In the genomic region with DNA sequence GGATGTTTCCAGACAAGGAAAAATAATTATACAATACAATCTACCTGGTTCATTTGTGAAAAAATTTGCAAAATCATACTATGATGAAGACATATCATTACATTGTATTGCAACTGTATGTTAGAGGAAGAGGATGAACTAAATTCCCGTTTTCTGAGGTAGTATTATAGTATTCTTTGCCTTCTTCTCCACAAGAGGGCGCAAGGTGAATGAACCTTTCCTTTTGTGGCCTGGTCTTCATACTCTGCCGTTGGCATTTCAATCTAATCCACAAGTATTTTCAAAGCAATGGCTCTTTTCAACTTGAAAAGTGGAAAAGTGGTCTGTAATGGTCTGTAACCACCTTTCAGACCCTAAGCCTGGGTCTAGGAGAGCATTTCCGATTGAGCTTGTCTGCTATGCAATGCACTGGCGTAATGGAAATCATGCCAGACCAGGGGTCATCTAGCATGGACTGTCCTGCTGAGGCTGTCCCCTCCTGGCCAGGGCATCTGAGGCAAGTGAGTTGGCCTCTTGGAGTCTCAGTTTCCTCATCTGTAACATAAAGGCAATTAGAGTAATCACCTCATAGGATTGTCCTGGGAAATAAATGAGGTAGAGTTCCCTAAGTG, we compare ENCODE assay signal across 8 cellular contexts. TPM values are rescaled to one million over a fixed set of nuclear protein-coding genes. Genes with fewer than 3 reads are reported as not detected.
A peak's percentile ranks its signal among the peaks of the same experiment; 100 is the strongest.
DNase-seq lines count a peak whose midpoint lies in the region; ATAC-seq and TF ChIP-seq lines count a peak whose summit lies in the region.

No MANE protein-coding gene starts in this region.

- BruUV-seq in HCT116 (replicated peaks; lab: Mats Ljungman, UMichigan) = no TSS peak
- BruUV-seq in MCF 10A (replicated peaks; lab: Mats Ljungman, UMichigan) = no TSS peak

- no peaks in the 10 kb centered on the region for H3K36me3 Mint-ChIP-seq in activated T-cell treated with anti-CD3 and anti-CD28 coated beads, Interleukin-2, amount 50 U/mL, for 24 hours (ENCODE audit: low read depth)
- no peaks in the 10 kb centered on the region for H3K36me3 Mint-ChIP-seq in MCF 10A (ENCODE audit: insufficient read depth, unreplicated experiment)
- H3K36me3 Mint-ChIP-seq in stimulated activated effector memory CD8-positive, alpha-beta T cell treated with anti-CD3 and anti-CD28 coated beads, Interleukin-12 subunit alpha, Interleukin-12 subunit beta, amount 100 ng/mL, for 72 hours = no peaks in the 10 kb centered on the region

- intact Hi-C loops in HCT116 (cut with micrococcal nuclease) = loop anchor here (5.0 to 10.0 kb wide), 6 partner anchors 89 to 547 kb away; a partner anchor contains a TSS
- intact Hi-C loops in MCF 10A (cut with micrococcal nuclease) = loop anchor here (1.0 to 10.0 kb wide), 10 partner anchors 49 to 544 kb away; a partner anchor contains a TSS

- H3K27me3 ChIP-seq in HCT116 (ENCODE audit: insufficient read depth, low read length) = no peaks in the 10 kb centered on the region

- no peak overlapping the region for H3K4me3 Mint-ChIP-seq in activated T-cell treated with anti-CD3 and anti-CD28 coated beads, Interleukin-2, amount 50 U/mL, for 24 hours
- no peak overlapping the region for H3K4me3 Mint-ChIP-seq in MCF 10A (ENCODE audit: unreplicated experiment)
- no peak overlapping the region for H3K4me3 Mint-ChIP-seq in stimulated activated effector memory CD8-positive, alpha-beta T cell treated with anti-CD3 and anti-CD28 coated beads, Interleukin-12 subunit alpha, Interleukin-12 subunit beta, amount 100 ng/mL, for 72 hours

- TF ChIP-seq CTCF in HCT116 (IDR thresholded peaks at IDR 0.05 in 2 of 3, conservative IDR thresholded peaks at IDR 0.05 in 1 of 3; ENCODE audit: borderline replicate concordance in 1 of 3, insufficient read depth in 1 of 3, low read depth in 2 of 3, low read length in 2 of 3) (peak; percentile 63 to 80 (median 66); a peak in 5 of 6 replicates), MCF 10A (IDR thresholded peaks at IDR 0.05; ENCODE audit: unreplicated experiment) (peak; percentile 67)

- no peaks in the 10 kb centered on the region for H3K79me2 ChIP-seq in HCT116 (ENCODE audit: insufficient read depth, low read length)

- H3K4me2 ChIP-seq in HCT116 (ENCODE audit: low read length) = no peak overlapping the region

- peaks cover 0 to 10% of the 10 kb centered on the region in 2 experiments; a peak in 1 of 4 replicates for H3K4me1 ChIP-seq in HCT116 (ENCODE audit: control insufficient read depth in 1 of 2, insufficient read depth in 2 of 2, low read length in 2 of 2)

- TF ChIP-seq RAD21 in HCT116 (IDR thresholded peaks at IDR 0.05; ENCODE audit: low read depth) = peak; percentile 91

- CTCF ChIA-PET in HCT116 (lab: Charles Lee) = interaction anchor here (0.9 to 1.5 kb wide), 6 partner anchors 10 to 104 kb away, joined by 3 to 11 read pairs (median 6); no protein-coding TSS in a partner anchor
- CTCF ChIA-PET in MCF 10A (lab: Yijun Ruan, JAX) = interaction anchor here (0.6 to 2.8 kb wide), 26 partner anchors 9 to 1487 kb away, joined by 3 to 12 read pairs (median 4); a partner anchor contains a TSS

- no peaks in the 10 kb centered on the region for H3K9me3 ChIP-seq in HCT116 (ENCODE audit: control insufficient read depth in 1 of 2, insufficient read depth in 1 of 2, low read depth in 1 of 2, low read length in 2 of 2)

- TF ChIP-seq POLR2A in HCT116 (IDR thresholded peaks at IDR 0.05; ENCODE audit: borderline replicate concordance, extremely low read depth, insufficient read depth, insufficient read length) = no peak

- H3K27ac Mint-ChIP-seq in activated T-cell treated with anti-CD3 and anti-CD28 coated beads, Interleukin-2, amount 50 U/mL, for 24 hours = no peak overlapping the region
- no peak overlapping the region for H3K27ac Mint-ChIP-seq in MCF 10A (ENCODE audit: low read depth, unreplicated experiment)
- H3K27ac Mint-ChIP-seq in stimulated activated effector memory CD8-positive, alpha-beta T cell treated with anti-CD3 and anti-CD28 coated beads, Interleukin-12 subunit alpha, Interleukin-12 subunit beta, amount 100 ng/mL, for 72 hours = no peak overlapping the region

- peaks cover 11% of the 10 kb centered on the region for H3K4me1 Mint-ChIP-seq in activated T-cell treated with anti-CD3 and anti-CD28 coated beads, Interleukin-2, amount 50 U/mL, for 24 hours (ENCODE audit: low read depth)
- peaks cover 35% of the 10 kb centered on the region for H3K4me1 Mint-ChIP-seq in MCF 10A (ENCODE audit: insufficient read depth, unreplicated experiment)
- peaks cover 7% of the 10 kb centered on the region for H3K4me1 Mint-ChIP-seq in stimulated activated effector memory CD8-positive, alpha-beta T cell treated with anti-CD3 and anti-CD28 coated beads, Interleukin-12 subunit alpha, Interleukin-12 subunit beta, amount 100 ng/mL, for 72 hours

- H4K20me1 ChIP-seq in HCT116 (ENCODE audit: insufficient read depth) = no peaks in the 10 kb centered on the region

- no peak overlapping the region for H3K4me3 ChIP-seq in HCT116 (replicated peaks in 1 of 2; ENCODE audit: low read depth in 1 of 2, low read length in 2 of 2)

- no peak overlapping the region for H3K9ac ChIP-seq in HCT116 (ENCODE audit: low read length)

- H3K9me2 ChIP-seq in HCT116 (ENCODE audit: insufficient read depth) = no peaks in the 10 kb centered on the region

- H3K27me3 Mint-ChIP-seq in activated T-cell treated with anti-CD3 and anti-CD28 coated beads, Interleukin-2, amount 50 U/mL, for 24 hours = peaks cover 2% of the 10 kb centered on the region
- H3K27me3 Mint-ChIP-seq in MCF 10A (ENCODE audit: insufficient read depth, unreplicated experiment) = no peaks in the 10 kb centered on the region

- DNase-seq in activated T-cell treated with anti-CD3 and anti-CD28 coated beads for 24 hours (ENCODE audit: low read depth) = peak; percentile 24
- no peak for DNase-seq in activated T-cell treated with anti-CD3 and anti-CD28 coated beads, Interleukin-2, amount 50 U/mL, for 24 hours
- peak; percentile 63 for DNase-seq in HCT116 (ENCODE audit: low read depth, low spot score)
- peak; percentile 75 for DNase-seq in NCI-H1105 treated with DMSO at 0.1 percent for 48 hours (lab: John Stamatoyannopoulos, UW)
- DNase-seq in SIG-M5 (lab: John Stamatoyannopoulos, UW) = peak; percentile 8
- DNase-seq in MCF 10A (ENCODE audit: unreplicated experiment) = peak; percentile 88
- peak; percentile 65 for DNase-seq in iris pigment epithelial cell (ENCODE audit: low read depth)
- peak; percentile 22 to 59 for DNase-seq in stimulated activated effector memory CD8-positive, alpha-beta T cell treated with anti-CD3 and anti-CD28 coated beads, Interleukin-12 subunit alpha, Interleukin-12 subunit beta, amount 100 ng/mL, for 72 hours (ENCODE audit: low spot score in 2 of 2)

- ATAC-seq in HCT116 = peak; percentile 92
- ATAC-seq in stimulated activated effector memory CD8-positive, alpha-beta T cell treated with anti-CD3 and anti-CD28 coated beads, Interleukin-12 subunit alpha, Interleukin-12 subunit beta, amount 100 ng/mL, for 72 hours = peak; percentile 78

- H2AFZ ChIP-seq in HCT116 (ENCODE audit: low read depth, low read length, poor library complexity, severe bottlenecking) = peak overlapping the region; percentile 86

- RAD21 ChIA-PET in HCT116 (lab: Charles Lee; ENCODE audit: low non-redundant PET in 1 of 2, low total read pairs in 2 of 2, uncharacterized antibody in 2 of 2, unreplicated experiment in 2 of 2) = no interaction called here

- H3K9me3 Mint-ChIP-seq in activated T-cell treated with anti-CD3 and anti-CD28 coated beads, Interleukin-2, amount 50 U/mL, for 24 hours = no peaks in the 10 kb centered on the region
- no peaks in the 10 kb centered on the region for H3K9me3 Mint-ChIP-seq in MCF 10A (ENCODE audit: unreplicated experiment)
- no peaks in the 10 kb centered on the region for H3K9me3 Mint-ChIP-seq in stimulated activated effector memory CD8-positive, alpha-beta T cell treated with anti-CD3 and anti-CD28 coated beads, Interleukin-12 subunit alpha, Interleukin-12 subunit beta, amount 100 ng/mL, for 72 hours

- no peaks in the 10 kb centered on the region for H3K36me3 ChIP-seq in HCT116 (ENCODE audit: control insufficient read depth in 1 of 2, insufficient read depth in 2 of 2, low read length in 2 of 2)

- POLR2A ChIA-PET in HCT116 (lab: Charles Lee) (no interaction called here), MCF 10A (lab: Yijun Ruan, JAX) (interaction anchor here (0.6 to 2.5 kb wide), 4 partner anchors 49 to 176 kb away, joined by 3 to 14 read pairs (median 4); a partner anchor contains a TSS)

- no peak overlapping the region for H3K27ac ChIP-seq in HCT116 (ENCODE audit: low read depth, low read length)

TF ChIP-seq in HCT116, 20 proteins besides CTCF, POLR2A, EP300 and RAD21 (continues in another document):
- no peak for TF ChIP-seq ZFX (IDR thresholded peaks at IDR 0.05)
- TF ChIP-seq, protein P1, sequence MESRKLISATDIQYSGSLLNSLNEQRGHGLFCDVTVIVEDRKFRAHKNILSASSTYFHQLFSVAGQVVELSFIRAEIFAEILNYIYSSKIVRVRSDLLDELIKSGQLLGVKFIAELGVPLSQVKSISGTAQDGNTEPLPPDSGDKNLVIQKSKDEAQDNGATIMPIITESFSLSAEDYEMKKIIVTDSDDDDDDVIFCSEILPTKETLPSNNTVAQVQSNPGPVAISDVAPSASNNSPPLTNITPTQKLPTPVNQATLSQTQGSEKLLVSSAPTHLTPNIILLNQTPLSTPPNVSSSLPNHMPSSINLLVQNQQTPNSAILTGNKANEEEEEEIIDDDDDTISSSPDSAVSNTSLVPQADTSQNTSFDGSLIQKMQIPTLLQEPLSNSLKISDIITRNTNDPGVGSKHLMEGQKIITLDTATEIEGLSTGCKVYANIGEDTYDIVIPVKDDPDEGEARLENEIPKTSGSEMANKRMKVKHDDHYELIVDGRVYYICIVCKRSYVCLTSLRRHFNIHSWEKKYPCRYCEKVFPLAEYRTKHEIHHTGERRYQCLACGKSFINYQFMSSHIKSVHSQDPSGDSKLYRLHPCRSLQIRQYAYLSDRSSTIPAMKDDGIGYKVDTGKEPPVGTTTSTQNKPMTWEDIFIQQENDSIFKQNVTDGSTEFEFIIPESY (IDR thresholded peaks at IDR 0.05; ENCODE audit: extremely low read depth, insufficient replicate concordance, low read length) = no peak

RNA-seq across cellular contexts. Expression of a gene that starts 30.8 kb away (rescaled TPM):
- total RNA-seq in HCT116 (2021; ENCODE audit: unreplicated experiment) (1.3 TPM), MCF 10A (2022) (1.2 and 2.0 TPM in 2 replicates)
- 0.47 and 0.74 TPM in 2 replicates for polyA plus RNA-seq in HCT116 (2012)
